In genomic region chr11:16787035-16787744, GRCh38 we compare ENCODE assay signal across 18 cellular contexts. TPM values are rescaled to one million over a fixed set of nuclear protein-coding genes. Genes with fewer than 3 reads are reported as not detected.
DNase-seq lines count a peak whose midpoint lies in the region; ATAC-seq and TF ChIP-seq lines count a peak whose summit lies in the region.
"Had no signal": no experiment of that assay in that cellular context is flagged by ENCODE, and none has a peak within 500 bp of the region (broad histone marks: within the 10 kb centered on the region; RNA-seq: fewer than 3 reads in every experiment).

No MANE protein-coding gene starts in this region.

- peaks cover 76% of the 10 kb centered on the region for H3K36me3 Mint-ChIP-seq in Calu3 (ENCODE audit: insufficient read depth, unreplicated experiment)
- H3K36me3 Mint-ChIP-seq in endothelial cell (ENCODE audit: low read depth, unreplicated experiment), result peaks cover 7% of the 10 kb centered on the region
- H3K36me3 Mint-ChIP-seq: natural killer cell had no signal

- H3K9me3 ChIP-seq in RWPE2 (ENCODE audit: severe bottlenecking) (no peaks in the 10 kb centered on the region), osteoblast (ENCODE audit: low read depth, low read length) (no peaks in the 10 kb centered on the region)
- H3K9me3 ChIP-seq: adrenal gland, gastroesophageal sphincter had no signal

- H3K27me3 ChIP-seq in RWPE2 (ENCODE audit: insufficient read depth, poor library complexity, severe bottlenecking) (no peaks in the 10 kb centered on the region), osteoblast (ENCODE audit: insufficient read depth, low read length) (no peaks in the 10 kb centered on the region)
- H3K27me3 ChIP-seq: adrenal gland, gastroesophageal sphincter had no signal

- H3K36me3 ChIP-seq in RWPE2 (ENCODE audit: low read depth) (no peaks in the 10 kb centered on the region), osteoblast (ENCODE audit: insufficient read depth, low read length) (no peaks in the 10 kb centered on the region)
- H3K36me3 ChIP-seq: adrenal gland had no signal

- H3K27me3 Mint-ChIP-seq in Calu3 (ENCODE audit: unreplicated experiment) (no peaks in the 10 kb centered on the region), endothelial cell (ENCODE audit: unreplicated experiment) (peaks cover 16% of the 10 kb centered on the region)
- H3K27me3 Mint-ChIP-seq: activated CD4-positive, alpha-beta T cell treated with anti-CD3 and anti-CD28 coated beads, Interleukin-2, amount 10 ng/mL, durations not matched to agents 7 days and 5 days had no signal

- H3K4me3 ChIP-seq in RWPE2 (ENCODE audit: severe bottlenecking), result no peak overlapping the region
- no peak overlapping the region for H3K4me3 ChIP-seq in osteoblast (ENCODE audit: insufficient read depth, low read length)
- H3K4me3 ChIP-seq: adrenal gland, gastroesophageal sphincter, smooth muscle cell had no signal

- no peaks in the 10 kb centered on the region for H4K20me1 ChIP-seq in osteoblast (ENCODE audit: insufficient read depth, low read length)

- no peak overlapping the region for H2AFZ ChIP-seq in osteoblast (ENCODE audit: low read length)

- ATAC-seq in RWPE2 (ENCODE audit: low read depth), result no peak
- no peak for ATAC-seq in stimulated activated naive CD8-positive, alpha-beta T cell treated with anti-CD3 and anti-CD28 coated beads, Interleukin-15, Interleukin-2, amounts not matched to agents 100 U/mL and 50 U/mL, for 24 hours
- no peak for ATAC-seq in GM21619 (IDR thresholded peaks at IDR 0.05; ENCODE audit: unreplicated experiment)
- ATAC-seq: gastroesophageal sphincter, natural killer cell had no signal

- no TSS peak for BruUV-seq in Calu3 (replicated peaks; lab: Mats Ljungman, UMichigan)

- H3K27ac Mint-ChIP-seq in Calu3 (ENCODE audit: unreplicated experiment) (peak overlapping the region; percentile 48), endothelial cell (ENCODE audit: unreplicated experiment) (peak overlapping the region; percentile 57)
- H3K27ac Mint-ChIP-seq: activated CD4-positive, alpha-beta T cell treated with anti-CD3 and anti-CD28 coated beads, Interleukin-2, amount 10 ng/mL, durations not matched to agents 7 days and 5 days; natural killer cell had no signal

- no peak for TF ChIP-seq CTCF in Calu3 (IDR thresholded peaks at IDR 0.05; ENCODE audit: unreplicated experiment)
- no peak for TF ChIP-seq CTCF in RWPE2 (IDR thresholded peaks at IDR 0.05; ENCODE audit: poor library complexity, severe bottlenecking)
- no peak for TF ChIP-seq CTCF in endothelial cell (IDR thresholded peaks at IDR 0.05; ENCODE audit: unreplicated experiment)
- TF ChIP-seq CTCF in osteoblast (IDR thresholded peaks at IDR 0.05; ENCODE audit: extremely low read depth, low read depth, low read length), result no peak

- intact Hi-C loops in Calu3 (cut with micrococcal nuclease; ENCODE audit: unreplicated experiment), result loop anchor here (5.0 kb wide), 2 partner anchors 95 to 275 kb away; no protein-coding TSS in a partner anchor

- DNase-seq in Calu3 (no peak), RWPE2 (ENCODE audit: low spot score) (no peak), endothelial cell (ENCODE audit: low spot score) (no peak), osteoblast (ENCODE audit: insufficient read length, low spot score, missing footprints) (peak; percentile 50), DMS53 treated with DMSO at 0.1 percent for 48 hours (lab: John Stamatoyannopoulos, UW; ENCODE audit: unreplicated experiment) (no peak), NCI-H1105 (lab: John Stamatoyannopoulos, UW) (no peak)
- no peak for DNase-seq in stimulated activated naive CD8-positive, alpha-beta T cell treated with anti-CD3 and anti-CD28 coated beads, Interleukin-15, Interleukin-2, amounts not matched to agents 100 U/mL and 50 U/mL, for 24 hours
- DNase-seq: activated CD4-positive, alpha-beta T cell treated with anti-CD3 and anti-CD28 coated beads, Interleukin-2, amount 10 ng/mL, durations not matched to agents 7 days and 5 days; KG1; kidney; natural killer cell; NCI-H2081 treated with DMSO at 0.1 percent for 48 hours; NCI-H510A; stimulated activated CD4-positive, alpha-beta T cell treated with anti-CD3 and anti-CD28 coated beads, Interleukin-4, amount 100 ng/mL, for 1 hour had no signal

- H3K4me1 Mint-ChIP-seq in Calu3 (ENCODE audit: low read depth, unreplicated experiment) (peaks cover 82% of the 10 kb centered on the region), endothelial cell (ENCODE audit: unreplicated experiment) (peaks cover 58% of the 10 kb centered on the region)
- H3K4me1 Mint-ChIP-seq: natural killer cell had no signal

- H3K9me3 Mint-ChIP-seq in Calu3 (ENCODE audit: low read depth, unreplicated experiment) (no peaks in the 10 kb centered on the region), endothelial cell (ENCODE audit: unreplicated experiment) (no peaks in the 10 kb centered on the region)
- H3K9me3 Mint-ChIP-seq: activated CD4-positive, alpha-beta T cell treated with anti-CD3 and anti-CD28 coated beads, Interleukin-2, amount 10 ng/mL, durations not matched to agents 7 days and 5 days; natural killer cell had no signal

- H3K4me3 Mint-ChIP-seq in Calu3 (ENCODE audit: low read depth, unreplicated experiment) (peak overlapping the region; percentile 15), endothelial cell (ENCODE audit: unreplicated experiment) (no peak overlapping the region)
- H3K4me3 Mint-ChIP-seq: activated CD4-positive, alpha-beta T cell treated with anti-CD3 and anti-CD28 coated beads, Interleukin-2, amount 10 ng/mL, durations not matched to agents 7 days and 5 days; natural killer cell had no signal

- H3K27ac ChIP-seq in RWPE2 (ENCODE audit: poor library complexity, severe bottlenecking) (peak overlapping the region; percentile 67), osteoblast (ENCODE audit: low read depth, low read length) (peak overlapping the region; percentile 75)
- H3K27ac ChIP-seq: gastroesophageal sphincter had no signal

- H3K4me2 ChIP-seq in osteoblast (ENCODE audit: insufficient read depth, low read length), result peak overlapping the region; percentile 2
- H3K4me2 ChIP-seq: smooth muscle cell had no signal

- H3K4me1 ChIP-seq in RWPE2 (ENCODE audit: insufficient read depth, poor library complexity, severe bottlenecking) (peaks cover 35% of the 10 kb centered on the region), osteoblast (ENCODE audit: insufficient read depth, low read length) (peaks cover 40% of the 10 kb centered on the region)

- H3K79me2 ChIP-seq in osteoblast (ENCODE audit: insufficient read depth, low read length), result no peaks in the 10 kb centered on the region

- CTCF ChIA-PET in Calu3 (lab: Charles Lee), result interaction anchor here (0.7 to 1.3 kb wide), 2 partner anchors 68 to 96 kb away, joined by 3 to 4 read pairs; no protein-coding TSS in a partner anchor

RNA-seq across cellular contexts. Expression of gene C11orf58, which starts 48.7 kb away (rescaled TPM):
- 153 and 157 TPM in 2 replicates for total RNA-seq in Calu3 (2022)
- 125 TPM for total RNA-seq in endothelial cell (ENCODE audit: unreplicated experiment)
- total RNA-seq in osteoblast, result 139 and 153 TPM in 2 replicates
